Comparison of ENCODE assay signal across 13 cellular contexts in the genomic region with DNA sequence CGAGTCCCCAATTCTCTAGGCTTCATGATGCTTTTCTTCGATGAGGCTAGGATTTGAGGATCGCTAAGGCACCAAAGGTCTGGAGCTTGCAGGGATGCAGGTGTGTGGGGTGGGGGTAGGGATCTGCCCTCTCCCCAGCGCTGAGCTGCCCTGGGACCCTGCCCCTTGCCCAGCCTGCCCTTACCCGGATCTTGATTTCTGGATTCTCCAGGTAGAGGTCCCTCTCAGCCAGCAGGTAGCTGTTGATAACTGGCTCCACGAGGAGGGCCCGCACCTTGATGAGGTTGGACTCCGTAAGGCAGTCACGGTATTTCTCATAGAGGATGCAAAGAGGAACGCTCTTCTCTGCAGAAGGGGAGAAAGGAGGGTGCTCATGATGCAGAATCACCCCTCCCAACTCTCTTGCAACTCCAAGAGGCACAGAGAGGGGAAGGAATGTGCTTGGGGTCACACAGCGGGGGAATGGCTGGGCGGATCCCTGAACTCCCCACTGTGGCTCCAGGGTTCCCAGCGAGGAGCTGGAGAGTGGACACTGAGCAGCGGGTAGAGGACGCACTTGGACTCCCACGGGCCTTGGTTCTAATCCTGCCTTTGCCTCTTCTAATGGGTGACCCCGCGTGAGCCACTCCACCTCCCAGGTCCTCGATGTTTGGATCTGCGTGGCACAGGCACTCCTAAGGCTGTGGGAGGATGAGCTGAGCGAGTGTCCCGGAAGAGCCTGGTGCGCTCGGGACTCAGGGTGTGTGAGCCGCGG. TPM values are rescaled to one million over a fixed set of nuclear protein-coding genes. Genes with fewer than 3 reads are reported as not detected.
"Had no signal": no experiment of that assay in that cellular context is flagged by ENCODE, and none has a peak within 500 bp of the region (broad histone marks: within the 10 kb centered on the region; RNA-seq: fewer than 3 reads in every experiment).

No MANE protein-coding gene starts in this region.

- H3K27ac ChIP-seq: gastrocnemius medialis had no signal

- ATAC-seq: activated CD8-positive, alpha-beta T cell treated with anti-CD3 and anti-CD28 coated beads for 36 hours; gastrocnemius medialis; heart left ventricle; left lobe of liver; stimulated activated effector memory CD8-positive, alpha-beta T cell treated with anti-CD3 and anti-CD28 coated beads, Interleukin-12 subunit alpha, Interleukin-12 subunit beta, amount 100 ng/mL, for 72 hours; T-helper 17 cell had no signal

- H3K36me3 ChIP-seq: uterus had no signal

- H3K9me3 ChIP-seq: gastrocnemius medialis, heart left ventricle, thoracic aorta, uterus had no signal

- DNase-seq: activated CD4-positive, alpha-beta T cell treated with anti-CD3 and anti-CD28 coated beads for 48 hours; activated CD8-positive, alpha-beta T cell treated with anti-CD3 and anti-CD28 coated beads for 36 hours; activated gamma-delta T cell; activated naive CD8-positive, alpha-beta T cell treated with anti-CD3 and anti-CD28 coated beads for 36 hours; activated T-cell treated with anti-CD3 and anti-CD28 coated beads, Interleukin-2, amount 50 U/mL, for 4 hours; amygdala; T-helper 17 cell had no signal

- H3K27me3 ChIP-seq: gastrocnemius medialis, heart left ventricle, uterus had no signal

- H3K4me3 ChIP-seq: gastrocnemius medialis, heart left ventricle, thoracic aorta, uterus had no signal

RNA-seq across cellular contexts. Expression of a gene that starts 32.7 kb away (rescaled TPM):
- total RNA-seq: activated CD8-positive, alpha-beta T cell treated with anti-CD3 and anti-CD28 coated beads for 36 hours; activated naive CD8-positive, alpha-beta T cell treated with anti-CD3 and anti-CD28 coated beads for 36 hours had no signal
